In the genomic region with DNA sequence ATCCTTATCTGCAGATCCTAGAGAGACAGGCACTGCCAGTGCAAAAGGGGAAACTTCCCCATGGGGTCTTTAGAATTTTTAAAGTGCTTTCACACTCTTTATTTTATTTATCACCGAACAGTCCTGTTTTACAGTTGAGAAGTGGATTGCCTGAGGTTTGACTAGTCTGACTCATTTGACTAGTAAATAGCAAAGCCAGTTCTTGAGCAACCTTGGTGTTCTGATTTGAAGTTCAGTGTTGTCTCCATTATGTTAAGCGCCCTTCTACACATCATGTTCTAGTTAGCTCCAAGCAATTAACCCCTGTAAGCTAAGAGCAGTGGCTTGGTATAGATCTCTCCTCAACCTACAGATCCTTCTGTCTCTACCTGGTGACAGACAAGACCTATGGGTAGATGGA, we compare ENCODE assay signal across 24 cellular contexts.
"Had no signal": no experiment of that assay in that cellular context is flagged by ENCODE, and none has a peak within 500 bp of the region (broad histone marks: within the 10 kb centered on the region; RNA-seq: fewer than 3 reads in every experiment).

No MANE protein-coding gene starts in this region.

- H3K36me3 ChIP-seq: left ventricle myocardium inferior, neural progenitor cell, neutrophil, right atrium auricular region, right lobe of liver, tibial nerve, uterus had no signal

- H3K9me3 ChIP-seq: left ventricle myocardium inferior, neutrophil, psoas muscle, right atrium auricular region, right lobe of liver, tibial nerve, uterus had no signal

- H3K4me1 ChIP-seq: left ventricle myocardium inferior, neural progenitor cell, parathyroid adenoma, psoas muscle, right atrium auricular region, right lobe of liver, tibial nerve, uterus had no signal

- H3K27ac ChIP-seq: left ventricle myocardium inferior, neural progenitor cell, neutrophil, parathyroid adenoma, psoas muscle, right atrium auricular region, right lobe of liver, tibial nerve, uterus had no signal

- H2AFZ ChIP-seq: neural progenitor cell, parathyroid adenoma had no signal

- ATAC-seq: natural killer cell; psoas muscle; right lobe of liver; stimulated activated memory B cell treated with anti-CD40 and anti-IgM and Interleukin-4, amounts not matched to agents 10 μg/mL and 1 μg/mL and 100 μg/mL, for 72 hours; stimulated activated naive CD8-positive, alpha-beta T cell treated with anti-CD3 and anti-CD28 coated beads, Interleukin-15, amount 100 ng/mL, for 72 hours had no signal

- H3K4me3 ChIP-seq: left ventricle myocardium inferior, lung, neural progenitor cell, psoas muscle, right atrium auricular region, right lobe of liver, smooth muscle cell, tibial nerve, uterus had no signal

- H3K79me2 ChIP-seq: parathyroid adenoma had no signal

- H3K9ac ChIP-seq: neural progenitor cell, parathyroid adenoma had no signal

- H3K4me2 ChIP-seq: neural progenitor cell, smooth muscle cell had no signal

- DNase-seq: islet precursor cell; left ventricle myocardium inferior; naive B cell; natural killer cell; nephron progenitor cell; occipital lobe; psoas muscle; right lobe of liver; stimulated activated CD4-positive, alpha-beta T cell treated with anti-CD3 and anti-CD28 coated beads, Interleukin-1b, Interleukin-23, amount 100 ng/mL, for 48 hours; stimulated activated CD4-positive, alpha-beta T cell treated with anti-CD3 and anti-CD28 coated beads, Interleukin-2, amount 100 ng/mL, for 48 hours; stimulated activated CD4-positive, alpha-beta T cell treated with anti-CD3 and anti-CD28 coated beads, Interleukin-4, amount 100 ng/mL, for 4 hours; stimulated activated CD8-positive, alpha-beta memory T cell treated with anti-CD3 and anti-CD28 coated beads, Interleukin-4, amount 100 ng/mL, for 48 hours; stimulated activated naive CD4-positive, alpha-beta T cell treated with Interleukin-2 at 50 U/mL for 16 hours; stimulated activated naive CD8-positive, alpha-beta T cell treated with anti-CD3 and anti-CD28 coated beads, Interleukin-15, amount 100 ng/mL, for 72 hours; substantia nigra; uterus had no signal

- H3K27me3 ChIP-seq: neural progenitor cell, neutrophil, right atrium auricular region, right lobe of liver, tibial nerve, uterus had no signal
